8 cellular contexts compared by ENCODE assay signal in the genomic region with DNA sequence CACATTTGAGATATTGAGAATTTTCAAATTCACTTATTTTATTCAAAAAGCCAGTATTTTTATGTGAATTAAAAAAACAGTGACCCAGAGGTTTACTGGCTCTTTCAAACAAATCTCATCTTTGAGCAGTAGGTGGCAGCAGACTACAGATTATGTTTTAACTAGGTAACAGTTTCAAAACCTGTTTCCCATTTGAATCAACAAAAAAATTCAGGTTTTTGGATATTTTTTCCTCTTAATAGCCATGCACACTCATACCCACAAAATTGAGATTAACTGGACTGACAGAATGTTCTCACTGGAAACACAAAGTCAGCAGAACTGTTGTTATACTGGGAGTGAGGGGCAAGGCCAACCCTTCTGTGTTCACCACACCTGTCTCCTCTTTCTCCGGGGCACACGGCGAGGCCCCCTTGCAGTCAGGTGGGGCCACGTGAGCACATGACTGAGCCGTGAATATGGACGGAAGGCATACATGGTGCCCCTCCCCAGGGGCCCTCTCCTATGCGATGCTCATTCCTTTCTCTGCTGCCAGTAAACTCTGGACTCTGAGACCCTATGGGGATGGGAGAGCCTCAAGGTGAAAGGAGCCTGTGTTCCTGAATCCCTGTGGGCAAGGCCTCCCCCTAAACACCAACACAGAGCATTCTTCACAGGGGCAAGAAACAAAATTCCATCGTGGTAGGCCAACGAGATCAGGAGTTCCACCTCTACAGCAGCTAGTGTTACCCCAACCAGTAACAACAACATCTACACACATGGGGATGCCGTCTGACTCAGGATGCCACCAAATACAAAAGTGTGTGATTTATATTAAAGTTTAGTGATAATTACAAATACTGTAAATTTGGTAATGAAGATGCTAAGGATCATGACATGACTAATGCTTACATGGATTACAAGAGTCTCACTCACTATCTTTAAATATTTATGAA.
DNase-seq lines count a peak whose midpoint lies in the region; ATAC-seq and TF ChIP-seq lines count a peak whose summit lies in the region.

No MANE protein-coding gene starts in this region.

- no peak overlapping the region for H3K27ac ChIP-seq in mammary epithelial cell (ENCODE audit: insufficient read depth, low read depth, low read length)

- H3K9me3 ChIP-seq in mammary epithelial cell (replicated peaks; ENCODE audit: insufficient read depth, low read length): no peaks in the 10 kb centered on the region

- CTCF ChIA-PET in mammary epithelial cell (lab: Charles Lee; ENCODE audit: low non-redundant PET): no interaction called here

- dilution Hi-C loops in mammary epithelial cell (cut with HindIII; ENCODE audit: low sequenced_read_pairs): no loop called here

- H4K20me1 ChIP-seq in mammary epithelial cell (ENCODE audit: insufficient read depth, low read length): no peaks in the 10 kb centered on the region

- in situ Hi-C loops in mammary epithelial cell (cut with MboI; ENCODE audit: low sequenced_read_pairs in 2 of 2): loop anchor here in 1 of 2 donors (5.0 to 25.0 kb wide), 2 partner anchors 205 to 315 kb away; partner anchors contain the start of gene MYL12A

- no peak overlapping the region for H3K9ac ChIP-seq in mammary epithelial cell (ENCODE audit: insufficient read depth, low read length)

- H3K4me3 ChIP-seq in mammary epithelial cell (replicated peaks in 1 of 3; ENCODE audit: insufficient read depth in 1 of 3, low read depth in 2 of 3, low read length in 3 of 3): no peak overlapping the region
- H3K4me3 ChIP-seq in kidney epithelial cell (ENCODE audit: low read depth, low read length): no peak overlapping the region

- TF ChIP-seq CTCF in mammary epithelial cell (conservative IDR thresholded peaks at IDR 0.05 in 1 of 2, IDR thresholded peaks at IDR 0.05 in 1 of 2; ENCODE audit: extremely low read depth in 1 of 2, insufficient read depth in 1 of 2, low read depth in 1 of 2, low read length in 2 of 2) (peak; percentile 61 to 65), kidney epithelial cell (IDR thresholded peaks at IDR 0.05; ENCODE audit: insufficient read depth, low read length, poor library complexity, severe bottlenecking) (peak; percentile 51)

- no TSS peak for BruUV-seq in mammary epithelial cell (replicated peaks; lab: Mats Ljungman, UMichigan)

- peak in 3 of 4 experiments; percentile 18 to 32 (median 22) for DNase-seq in stimulated activated CD4-positive, alpha-beta T cell treated with anti-CD3 and anti-CD28 coated beads, Interleukin-1b, Interleukin-23, amount 100 ng/mL, for 24 hours (ENCODE audit: low read depth in 4 of 4, low spot score in 1 of 4)
- DNase-seq in stimulated activated CD4-positive, alpha-beta T cell treated with anti-CD3 and anti-CD28 coated beads, Interleukin-12 subunit alpha, Interleukin-12 subunit beta, amount 100 ng/mL, for 4 hours: no peak
- peak; percentile 27 for DNase-seq in KG1 (lab: John Stamatoyannopoulos, UW)
- DNase-seq in RKO (ENCODE audit: low spot score): peak; percentile 68
- DNase-seq in mammary epithelial cell: peak; percentile 29
- DNase-seq in kidney epithelial cell (ENCODE audit: low read depth): no peak
- DNase-seq in superior temporal gyrus (ENCODE audit: extremely low spot score): peak; percentile 94

- H2AFZ ChIP-seq in mammary epithelial cell (ENCODE audit: low read depth, low read length): no peak overlapping the region

- 45% methylated on average over 10 of the region's 10 CpGs for WGBS in mammary epithelial cell (ENCODE audit: low coverage, missing lambda C conversion rate)

- no peaks in the 10 kb centered on the region for H3K79me2 ChIP-seq in mammary epithelial cell (ENCODE audit: insufficient read depth, low read length)

- H3K4me2 ChIP-seq in mammary epithelial cell (ENCODE audit: insufficient read depth, low read depth, low read length): no peak overlapping the region

- H3K4me1 ChIP-seq in mammary epithelial cell (ENCODE audit: insufficient read depth, low read length): no peaks in the 10 kb centered on the region

- no peak for ATAC-seq in GM18519 (IDR thresholded peaks at IDR 0.05; ENCODE audit: low FRiP score, unreplicated experiment)

- H3K27me3 ChIP-seq in mammary epithelial cell (ENCODE audit: insufficient read depth, low read length): no peaks in the 10 kb centered on the region
- H3K27me3 ChIP-seq in kidney epithelial cell (ENCODE audit: control insufficient read depth, insufficient read depth, low read length): no peaks in the 10 kb centered on the region

- intact Hi-C loops in mammary epithelial cell (cut with micrococcal nuclease): loop anchor here (1.0 to 2.0 kb wide), 6 partner anchors 53 to 734 kb away; no protein-coding TSS in a partner anchor

- H3K36me3 ChIP-seq in mammary epithelial cell (ENCODE audit: insufficient read depth, low read length) (no peaks in the 10 kb centered on the region), kidney epithelial cell (ENCODE audit: control insufficient read depth, insufficient read depth, low read length) (peaks cover 1% of the 10 kb centered on the region)

Comparison
In these comparisons a context has a peak if more than half of its experiments do, and no peak if none do; other contexts are left out.
1. DNase-seq: peak in stimulated activated CD4-positive, alpha-beta T cell treated with anti-CD3 and anti-CD28 coated beads, Interleukin-1b, Interleukin-23, amount 100 ng/mL, for 24 hours (3 of 4), KG1 (single experiment), RKO (single experiment), mammary epithelial cell (single experiment) and superior temporal gyrus (single experiment); none in stimulated activated CD4-positive, alpha-beta T cell treated with anti-CD3 and anti-CD28 coated beads, Interleukin-12 subunit alpha, Interleukin-12 subunit beta, amount 100 ng/mL, for 4 hours (single experiment) and kidney epithelial cell (single experiment).